In the genomic region with DNA sequence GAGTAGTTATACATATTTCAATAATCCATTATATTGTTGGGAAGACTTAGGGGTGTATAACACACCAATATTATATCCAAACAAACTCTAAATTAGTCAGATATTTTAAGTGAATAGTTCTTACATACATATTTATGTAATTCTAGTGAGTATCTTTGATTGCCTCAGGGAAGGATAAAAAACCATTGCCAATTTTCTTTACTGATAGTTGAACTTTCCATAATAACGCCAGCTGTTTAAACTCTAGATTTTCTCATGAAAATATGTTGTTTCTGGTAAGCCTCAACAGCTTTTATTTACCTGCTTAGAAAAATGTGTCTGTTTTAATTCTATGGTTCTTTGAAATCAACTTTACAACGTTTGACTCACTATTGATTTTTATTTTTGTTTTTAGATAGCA, we compare ENCODE assay signal across 30 cellular contexts.
DNase-seq lines count a peak whose midpoint lies in the region; ATAC-seq, FAIRE-seq and TF ChIP-seq lines count a peak whose summit lies in the region.
"Had no signal": no experiment of that assay in that cellular context is flagged by ENCODE, and none has a peak within 500 bp of the region (broad histone marks: within the 10 kb centered on the region; RNA-seq: fewer than 3 reads in every experiment).

No MANE protein-coding gene starts in this region.

- no peaks in the 10 kb centered on the region for H3K9me2 ChIP-seq in OCI-LY7 (ENCODE audit: insufficient read depth, low read length)

- DNase-seq in body of pancreas (no peak), pancreas (no peak), OCI-LY7 (ENCODE audit: low spot score) (no peak), SKM-1 (lab: John Stamatoyannopoulos, UW; ENCODE audit: unreplicated experiment) (no peak)
- DNase-seq: 8988T; ACHN; AML-193; BE2C; C1 segment of cervical spinal cord; Caco-2; Calu3; CD4-positive, alpha-beta memory T cell; CD4-positive, alpha-beta T cell; CD4-positive, CD25-positive, alpha-beta regulatory T cell; CD8-positive, alpha-beta memory T cell; CD8-positive, alpha-beta T cell; COR-L47; DMS 273 treated with DMSO at 0.1 percent for 48 hours; DMS153; DMS53; DMS79; DMS79 treated with DMSO at 0.1 percent for 48 hours; DND-41; EL had no signal

- no peak for FAIRE-seq in pancreas (lab: Jason Lieb, UNC)
- FAIRE-seq: A549, D721Med had no signal

- H3K4me2 ChIP-seq in OCI-LY7 (ENCODE audit: low read length), result no peak overlapping the region
- H3K4me2 ChIP-seq: A549; BLaER1; BLaER1 treated with 17β-estradiol and CSF1 and Interleukin-3, amounts not matched to agents 10 nM and 100 nM had no signal

- H3K4me1 ChIP-seq in body of pancreas (no peaks in the 10 kb centered on the region), pancreas (peaks cover 0 to 7% (median 0%) of the 10 kb centered on the region in 3 donors), OCI-LY7 (ENCODE audit: insufficient read depth, low read length, poor library complexity, severe bottlenecking) (no peaks in the 10 kb centered on the region)
- H3K4me1 ChIP-seq: A549; BE2C; BLaER1; BLaER1 treated with 17β-estradiol and CSF1 and Interleukin-3, amounts not matched to agents 10 nM and 100 nM; Caco-2 had no signal

- no peaks in the 10 kb centered on the region for H4K20me1 ChIP-seq in OCI-LY7 (ENCODE audit: insufficient read depth, low read length)
- H4K20me1 ChIP-seq: BLaER1; BLaER1 treated with 17β-estradiol and CSF1 and Interleukin-3, amounts not matched to agents 10 nM and 100 nM had no signal

- TF ChIP-seq POLR2A in body of pancreas (IDR thresholded peaks at IDR 0.05), result no peak

- H3K9me3 ChIP-seq in body of pancreas (no peaks in the 10 kb centered on the region), pancreas (no peaks in the 10 kb centered on the region), OCI-LY7 (ENCODE audit: low read length) (peaks cover 6% of the 10 kb centered on the region; the same call in 1 of the 2 replicates)
- H3K9me3 ChIP-seq: A549; BE2C; BLaER1; BLaER1 treated with 17β-estradiol and CSF1 and Interleukin-3, amounts not matched to agents 10 nM and 100 nM; Caco-2 had no signal

- BruUV-seq in OCI-LY7 (replicated peaks; lab: Mats Ljungman, UMichigan), result no TSS peak

- H3K27me3 ChIP-seq in body of pancreas (no peaks in the 10 kb centered on the region), pancreas (no peaks in the 10 kb centered on the region)
- H3K27me3 ChIP-seq: BE2C; BLaER1; BLaER1 treated with 17β-estradiol and CSF1 and Interleukin-3, amounts not matched to agents 10 nM and 100 nM had no signal

- TF ChIP-seq CTCF in body of pancreas (IDR thresholded peaks at IDR 0.05) (no peak), pancreas (IDR thresholded peaks at IDR 0.05) (no peak), OCI-LY7 (conservative IDR thresholded peaks at IDR 0.05; ENCODE audit: low read length) (no peak)

- H2AFZ ChIP-seq in OCI-LY7 (ENCODE audit: low read length), result no peak overlapping the region

- H3K27ac ChIP-seq in body of pancreas (no peak overlapping the region), pancreas (no peak overlapping the region), OCI-LY7 (ENCODE audit: low read depth, low read length, poor library complexity, severe bottlenecking) (no peak overlapping the region)
- H3K27ac ChIP-seq: 22Rv1; A549; BLaER1; BLaER1 treated with 17β-estradiol and CSF1 and Interleukin-3, amounts not matched to agents 10 nM and 100 nM; C4-2B had no signal

- H3K36me3 ChIP-seq in body of pancreas (replicated peaks in 1 of 2; ENCODE audit: insufficient read depth in 1 of 2, low read depth in 2 of 2) (no peaks in the 10 kb centered on the region), pancreas (no peaks in the 10 kb centered on the region), OCI-LY7 (ENCODE audit: insufficient read depth, low read length) (no peaks in the 10 kb centered on the region)
- H3K36me3 ChIP-seq: BE2C; BLaER1; BLaER1 treated with 17β-estradiol and CSF1 and Interleukin-3, amounts not matched to agents 10 nM and 100 nM had no signal

- H3K4me3 ChIP-seq in body of pancreas (no peak overlapping the region), pancreas (no peak overlapping the region), OCI-LY7 (ENCODE audit: low read depth, low read length, poor library complexity, severe bottlenecking) (no peak overlapping the region)
- H3K4me3 ChIP-seq: A549; BLaER1; BLaER1 treated with 17β-estradiol and CSF1 and Interleukin-3, amounts not matched to agents 10 nM and 100 nM had no signal

- POLR2A ChIA-PET in OCI-LY7 (lab: Charles Lee), result no interaction called here

- intact Hi-C loops in body of pancreas (cut with DNase I) (no loop called here), pancreas (cut with DNase I) (no loop called here), OCI-LY7 (cut with micrococcal nuclease; ENCODE audit: unreplicated experiment) (no loop called here)

- H3K79me2 ChIP-seq in OCI-LY7 (ENCODE audit: insufficient read depth, low read depth, low read length), result no peaks in the 10 kb centered on the region

- CTCF ChIA-PET in OCI-LY7 (lab: Charles Lee; ENCODE audit: unreplicated experiment), result no interaction called here

- WGBS in body of pancreas, 2 donors, result 16 to 22% methylated on average over 2 of the region's 2 CpGs
- WGBS in pancreas, 2 donors, result 18 to 26% methylated on average over 2 of the region's 2 CpGs

- ATAC-seq in body of pancreas (peak; percentile 50), pancreas (peak; percentile 30 to 68 (median 56))
- ATAC-seq: A549; CD8-positive, alpha-beta T cell had no signal
